Comparison of ENCODE assay signal across 1 cellular context in the genomic region with DNA sequence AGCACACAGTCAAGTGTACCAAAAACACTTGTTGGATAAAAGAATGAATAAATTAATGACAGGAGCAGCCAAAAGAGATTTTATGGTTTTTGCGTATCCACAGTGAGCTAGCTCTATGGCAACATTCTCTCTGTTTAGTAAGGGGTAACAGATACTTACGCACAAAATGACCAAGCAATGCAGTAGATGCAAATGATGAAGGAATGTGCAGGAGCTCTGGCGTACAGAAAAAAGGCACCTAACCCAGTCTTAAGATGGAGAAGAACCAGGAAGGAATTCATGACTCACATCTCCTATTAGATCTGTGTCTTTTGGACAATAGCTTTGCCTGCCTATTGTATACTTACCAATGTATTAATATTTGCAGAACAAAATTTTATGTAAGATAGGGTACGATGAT.
A peak's percentile ranks its signal among the peaks of the same experiment; 100 is the strongest.
TF ChIP-seq lines count a peak whose summit lies in the region.

No MANE protein-coding gene starts in this region.

TF ChIP-seq in endothelial cell of umbilical vein, 7 proteins besides CTCF, POLR2A, EP300 and RAD21:
- peak; percentile 17 for TF ChIP-seq FOS (IDR thresholded peaks at IDR 0.05; ENCODE audit: borderline replicate concordance, insufficient read depth, low read length)
- no peak for TF ChIP-seq EZH2 (IDR thresholded peaks at IDR 0.05; ENCODE audit: borderline replicate concordance, low read depth, low read length, severe bottlenecking)
